In the genomic region with DNA sequence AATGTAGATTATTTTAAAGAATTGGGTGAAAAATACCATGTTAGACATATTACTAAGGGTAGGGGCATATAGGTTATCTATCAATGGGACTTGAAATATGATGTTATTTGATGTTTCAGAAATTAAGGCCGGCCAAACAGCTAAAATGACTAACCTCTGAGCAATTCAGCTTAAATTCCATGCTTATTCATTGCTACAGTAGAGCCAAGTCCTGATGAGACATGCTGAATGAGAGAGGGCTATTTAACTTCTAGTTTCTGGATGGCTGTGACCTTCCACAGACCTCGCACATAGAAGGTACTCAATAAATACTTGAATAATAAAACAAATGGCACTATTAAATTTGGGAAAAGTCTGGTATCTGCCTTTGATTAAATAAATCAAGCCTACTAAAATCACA, we compare ENCODE assay signal across 14 cellular contexts.
DNase-seq lines count a peak whose midpoint lies in the region; ATAC-seq and TF ChIP-seq lines count a peak whose summit lies in the region.
"Had no signal": no experiment of that assay in that cellular context is flagged by ENCODE, and none has a peak within 500 bp of the region (broad histone marks: within the 10 kb centered on the region; RNA-seq: fewer than 3 reads in every experiment).

No MANE protein-coding gene starts in this region.

- no peak overlapping the region for H3K27ac ChIP-seq in HEK293 (ENCODE audit: extremely low read depth, low read depth, low read length)
- H3K27ac ChIP-seq: tibial artery had no signal

- H3K4me3 ChIP-seq in HEK293 (ENCODE audit: low read depth, low read length) (no peak overlapping the region), fibroblast of mammary gland (ENCODE audit: control insufficient read depth, low read depth, low read length) (no peak overlapping the region)
- H3K4me3 ChIP-seq: tibial artery had no signal

- H3K9me3 ChIP-seq in HEK293 (ENCODE audit: control insufficient read depth, insufficient read depth, low read depth, low read length): no peaks in the 10 kb centered on the region
- H3K9me3 ChIP-seq: tibial artery had no signal

- H3K27me3 Mint-ChIP-seq in WTC11 (ENCODE audit: low read depth): no peaks in the 10 kb centered on the region; the same call in 1 of the 2 replicates

- ATAC-seq in SK-N-SH treated with all-trans-retinoic acid at 6 μM for 48 hours (peak; percentile 80), WTC11 (no peak), HG02970 (IDR thresholded peaks at IDR 0.05; ENCODE audit: low FRiP score, unreplicated experiment) (no peak)
- ATAC-seq: activated naive CD8-positive, alpha-beta T cell treated with anti-CD3 and anti-CD28 coated beads, Interleukin-2, amount 50 U/mL, for 24 hours; left cardiac atrium had no signal

- H3K4me1 Mint-ChIP-seq in WTC11: peaks cover 64% of the 10 kb centered on the region

- no peak overlapping the region for H3K4me3 Mint-ChIP-seq in WTC11
- H3K4me3 Mint-ChIP-seq: activated naive CD8-positive, alpha-beta T cell treated with anti-CD3 and anti-CD28 coated beads, Interleukin-2, amount 50 U/mL, for 24 hours had no signal

- DNase-seq in A172 (ENCODE audit: low spot score) (peak; percentile 41), fibroblast of mammary gland (ENCODE audit: low read depth) (peak; percentile 53), WTC11 (ENCODE audit: low spot score) (no peak), NCI-H446 treated with DMSO at 0.1 percent for 48 hours (lab: John Stamatoyannopoulos, UW) (no peak)
- no peak for DNase-seq in activated CD8-positive, alpha-beta memory T cell treated with anti-CD3 and anti-CD28 coated beads, Interleukin-2, amount 50 U/mL, for 4 hours
- DNase-seq: 8988T; activated naive CD8-positive, alpha-beta T cell treated with anti-CD3 and anti-CD28 coated beads, Interleukin-2, amount 50 U/mL, for 24 hours; hippocampal formation; left cardiac atrium; stimulated activated CD4-positive, alpha-beta T cell treated with anti-CD3 and anti-CD28 coated beads, Interleukin-4, amount 100 ng/mL, for 4 hours; tibial artery had no signal

- CTCF ChIA-PET in HEK293 (lab: Yijun Ruan, JAX): no interaction called here
- CTCF ChIA-PET in WTC11 (lab: Charles Lee): no interaction called here

- no peaks in the 10 kb centered on the region for H3K36me3 Mint-ChIP-seq in WTC11

- no peaks in the 10 kb centered on the region for H3K4me1 ChIP-seq in HEK293 (ENCODE audit: control insufficient read depth, insufficient read depth, low read length)
- H3K4me1 ChIP-seq: tibial artery had no signal

- H3K27ac Mint-ChIP-seq in WTC11: no peak overlapping the region
- H3K27ac Mint-ChIP-seq: activated naive CD8-positive, alpha-beta T cell treated with anti-CD3 and anti-CD28 coated beads, Interleukin-2, amount 50 U/mL, for 24 hours had no signal

- H3K9me3 Mint-ChIP-seq in WTC11: no peaks in the 10 kb centered on the region; the same call in 1 of the 2 replicates
- H3K9me3 Mint-ChIP-seq: activated naive CD8-positive, alpha-beta T cell treated with anti-CD3 and anti-CD28 coated beads, Interleukin-2, amount 50 U/mL, for 24 hours had no signal

- H3K36me3 ChIP-seq in HEK293 (ENCODE audit: control insufficient read depth in 2 of 2, insufficient read depth in 1 of 2, low read length in 2 of 2): no peaks in the 10 kb centered on the region
- H3K36me3 ChIP-seq: tibial artery had no signal

- TF ChIP-seq CTCF in HEK293 (tag by site-specific recombination; IDR thresholded peaks at IDR 0.05) (no peak), fibroblast of mammary gland (conservative IDR thresholded peaks at IDR 0.05; ENCODE audit: control insufficient read depth, insufficient read depth, low read depth, low read length) (no peak), WTC11 (IDR thresholded peaks at IDR 0.05) (no peak)

- POLR2A ChIA-PET in HEK293 (lab: Yijun Ruan, JAX) (no interaction called here), WTC11 (lab: Charles Lee) (no interaction called here)

TF ChIP-seq in HEK293, 187 proteins besides CTCF, POLR2A, EP300 and RAD21:
- TF ChIP-seq ZNF660 (tag by site-specific recombination; IDR thresholded peaks at IDR 0.05): peak; percentile 64; the same call in 1 of the 2 replicates
- TF ChIP-seq, protein P1, sequence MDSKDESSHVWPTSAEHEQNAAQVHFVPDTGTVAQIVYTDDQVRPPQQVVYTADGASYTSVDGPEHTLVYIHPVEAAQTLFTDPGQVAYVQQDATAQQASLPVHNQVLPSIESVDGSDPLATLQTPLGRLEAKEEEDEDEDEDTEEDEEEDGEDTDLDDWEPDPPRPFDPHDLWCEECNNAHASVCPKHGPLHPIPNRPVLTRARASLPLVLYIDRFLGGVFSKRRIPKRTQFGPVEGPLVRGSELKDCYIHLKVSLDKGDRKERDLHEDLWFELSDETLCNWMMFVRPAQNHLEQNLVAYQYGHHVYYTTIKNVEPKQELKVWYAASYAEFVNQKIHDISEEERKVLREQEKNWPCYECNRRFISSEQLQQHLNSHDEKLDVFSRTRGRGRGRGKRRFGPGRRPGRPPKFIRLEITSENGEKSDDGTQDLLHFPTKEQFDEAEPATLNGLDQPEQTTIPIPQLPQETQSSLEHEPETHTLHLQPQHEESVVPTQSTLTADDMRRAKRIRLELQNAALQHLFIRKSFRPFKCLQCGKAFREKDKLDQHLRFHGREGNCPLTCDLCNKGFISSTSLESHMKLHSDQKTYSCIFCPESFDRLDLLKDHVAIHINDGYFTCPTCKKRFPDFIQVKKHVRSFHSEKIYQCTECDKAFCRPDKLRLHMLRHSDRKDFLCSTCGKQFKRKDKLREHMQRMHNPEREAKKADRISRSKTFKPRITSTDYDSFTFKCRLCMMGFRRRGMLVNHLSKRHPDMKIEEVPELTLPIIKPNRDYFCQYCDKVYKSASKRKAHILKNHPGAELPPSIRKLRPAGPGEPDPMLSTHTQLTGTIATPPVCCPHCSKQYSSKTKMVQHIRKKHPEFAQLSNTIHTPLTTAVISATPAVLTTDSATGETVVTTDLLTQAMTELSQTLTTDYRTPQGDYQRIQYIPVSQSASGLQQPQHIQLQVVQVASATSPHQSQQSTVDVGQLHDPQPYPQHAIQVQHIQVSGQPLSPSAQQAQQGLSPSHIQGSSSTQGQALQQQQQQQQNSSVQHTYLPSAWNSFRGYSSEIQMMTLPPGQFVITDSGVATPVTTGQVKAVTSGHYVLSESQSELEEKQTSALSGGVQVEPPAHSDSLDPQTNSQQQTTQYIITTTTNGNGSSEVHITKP (tag by site-specific recombination; IDR thresholded peaks at IDR 0.05): no peak

TF ChIP-seq in SK-N-SH treated with all-trans-retinoic acid at 6 μM for 48 hours, 23 proteins besides CTCF, POLR2A, EP300 and RAD21 (continues in another document):
- no peak for TF ChIP-seq TCF4 (CRISPR knock-in tag; IDR thresholded peaks at IDR 0.05; ENCODE audit: borderline replicate concordance)
- TF ChIP-seq, protein P2, sequence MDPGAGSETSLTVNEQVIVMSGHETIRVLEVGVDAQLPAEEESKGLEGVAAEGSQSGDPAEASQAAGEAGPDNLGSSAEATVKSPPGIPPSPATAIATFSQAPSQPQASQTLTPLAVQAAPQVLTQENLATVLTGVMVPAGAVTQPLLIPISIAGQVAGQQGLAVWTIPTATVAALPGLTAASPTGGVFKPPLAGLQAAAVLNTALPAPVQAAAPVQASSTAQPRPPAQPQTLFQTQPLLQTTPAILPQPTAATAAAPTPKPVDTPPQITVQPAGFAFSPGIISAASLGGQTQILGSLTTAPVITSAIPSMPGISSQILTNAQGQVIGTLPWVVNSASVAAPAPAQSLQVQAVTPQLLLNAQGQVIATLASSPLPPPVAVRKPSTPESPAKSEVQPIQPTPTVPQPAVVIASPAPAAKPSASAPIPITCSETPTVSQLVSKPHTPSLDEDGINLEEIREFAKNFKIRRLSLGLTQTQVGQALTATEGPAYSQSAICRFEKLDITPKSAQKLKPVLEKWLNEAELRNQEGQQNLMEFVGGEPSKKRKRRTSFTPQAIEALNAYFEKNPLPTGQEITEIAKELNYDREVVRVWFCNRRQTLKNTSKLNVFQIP (CRISPR knock-in tag; IDR thresholded peaks at IDR 0.05; ENCODE audit: borderline replicate concordance, low read depth): no peak
- TF ChIP-seq BACH2 (CRISPR knock-in tag; IDR thresholded peaks at IDR 0.05; ENCODE audit: borderline replicate concordance): no peak
- no peak for TF ChIP-seq PPARA (CRISPR knock-in tag; IDR thresholded peaks at IDR 0.05; ENCODE audit: borderline replicate concordance)
- no peak for TF ChIP-seq TOX (CRISPR knock-in tag; IDR thresholded peaks at IDR 0.05; ENCODE audit: borderline replicate concordance)
- TF ChIP-seq RARB (CRISPR knock-in tag; IDR thresholded peaks at IDR 0.05): no peak
- TF ChIP-seq OSR1 (CRISPR knock-in tag; IDR thresholded peaks at IDR 0.05): no peak
- no peak for TF ChIP-seq SNAI2 (CRISPR knock-in tag; IDR thresholded peaks at IDR 0.05)
- TF ChIP-seq ZNF8 (CRISPR knock-in tag; IDR thresholded peaks at IDR 0.05): no peak

TF ChIP-seq in WTC11, 78 proteins besides CTCF, POLR2A, EP300 and RAD21 (continues in another document):
- TF ChIP-seq, protein P3, sequence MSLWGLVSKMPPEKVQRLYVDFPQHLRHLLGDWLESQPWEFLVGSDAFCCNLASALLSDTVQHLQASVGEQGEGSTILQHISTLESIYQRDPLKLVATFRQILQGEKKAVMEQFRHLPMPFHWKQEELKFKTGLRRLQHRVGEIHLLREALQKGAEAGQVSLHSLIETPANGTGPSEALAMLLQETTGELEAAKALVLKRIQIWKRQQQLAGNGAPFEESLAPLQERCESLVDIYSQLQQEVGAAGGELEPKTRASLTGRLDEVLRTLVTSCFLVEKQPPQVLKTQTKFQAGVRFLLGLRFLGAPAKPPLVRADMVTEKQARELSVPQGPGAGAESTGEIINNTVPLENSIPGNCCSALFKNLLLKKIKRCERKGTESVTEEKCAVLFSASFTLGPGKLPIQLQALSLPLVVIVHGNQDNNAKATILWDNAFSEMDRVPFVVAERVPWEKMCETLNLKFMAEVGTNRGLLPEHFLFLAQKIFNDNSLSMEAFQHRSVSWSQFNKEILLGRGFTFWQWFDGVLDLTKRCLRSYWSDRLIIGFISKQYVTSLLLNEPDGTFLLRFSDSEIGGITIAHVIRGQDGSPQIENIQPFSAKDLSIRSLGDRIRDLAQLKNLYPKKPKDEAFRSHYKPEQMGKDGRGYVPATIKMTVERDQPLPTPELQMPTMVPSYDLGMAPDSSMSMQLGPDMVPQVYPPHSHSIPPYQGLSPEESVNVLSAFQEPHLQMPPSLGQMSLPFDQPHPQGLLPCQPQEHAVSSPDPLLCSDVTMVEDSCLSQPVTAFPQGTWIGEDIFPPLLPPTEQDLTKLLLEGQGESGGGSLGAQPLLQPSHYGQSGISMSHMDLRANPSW (CRISPR knock-in tag; conservative IDR thresholded peaks at IDR 0.05; ENCODE audit: low read depth): no peak
- TF ChIP-seq, protein P4, sequence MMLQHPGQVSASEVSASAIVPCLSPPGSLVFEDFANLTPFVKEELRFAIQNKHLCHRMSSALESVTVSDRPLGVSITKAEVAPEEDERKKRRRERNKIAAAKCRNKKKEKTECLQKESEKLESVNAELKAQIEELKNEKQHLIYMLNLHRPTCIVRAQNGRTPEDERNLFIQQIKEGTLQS (CRISPR knock-in tag; conservative IDR thresholded peaks at IDR 0.05): no peak
- TF ChIP-seq FOXK1 (CRISPR knock-in tag; IDR thresholded peaks at IDR 0.05): no peak

Comparison
In these comparisons a context has a peak if more than half of its experiments do, and no peak if none do; other contexts are left out.
1. DNase-seq: peak in A172 (single experiment) and fibroblast of mammary gland (single experiment); none in activated CD8-positive, alpha-beta memory T cell treated with anti-CD3 and anti-CD28 coated beads, Interleukin-2, amount 50 U/mL, for 4 hours (single experiment), WTC11 (single experiment) and NCI-H446 treated with DMSO at 0.1 percent for 48 hours (single experiment).